In genomic region chr20:50112512-50113419, GRCh38 we compare ENCODE assay signal across 1 cellular context.
TF ChIP-seq lines count a peak whose summit lies in the region.

Gene UBE2V1 (minus strand): TSS chr20:50113150. CDS start chr20:50113128, 22 bp downstream.

TF ChIP-seq in HepG2, 621 proteins besides CTCF, POLR2A, EP300 and RAD21 (continued from another document and continues in another):
- peak; percentile 82 for TF ChIP-seq HINFP (CRISPR knock-in tag; IDR thresholded peaks at IDR 0.05; ENCODE audit: low read depth)
- no peak for TF ChIP-seq ZNF326 (CRISPR knock-in tag; IDR thresholded peaks at IDR 0.05; ENCODE audit: borderline replicate concordance)
- TF ChIP-seq ONECUT2 (CRISPR knock-in tag; IDR thresholded peaks at IDR 0.05) = no peak
- peak; percentile 11; the same call in 1 of the 2 replicates for TF ChIP-seq MAFF (IDR thresholded peaks at IDR 0.05; ENCODE audit: low read depth, low read length)
- no peak for TF ChIP-seq MED13 (CRISPR knock-in tag; IDR thresholded peaks at IDR 0.05)
- no peak for TF ChIP-seq ZBTB8A (CRISPR knock-in tag; IDR thresholded peaks at IDR 0.05; ENCODE audit: borderline replicate concordance, low read depth)
- TF ChIP-seq NPAS2 (CRISPR knock-in tag; IDR thresholded peaks at IDR 0.05; ENCODE audit: borderline replicate concordance) = no peak
- no peak for TF ChIP-seq MAFG (CRISPR knock-in tag; IDR thresholded peaks at IDR 0.05)
- 0 out of 2 replicates have a peak, but pooled peaks have one; percentile 7 for TF ChIP-seq TFDP1 (CRISPR knock-in tag; IDR thresholded peaks at IDR 0.05; ENCODE audit: borderline replicate concordance)
- no peak; the same call in 1 of the 2 replicates for TF ChIP-seq ZNF232 (CRISPR knock-in tag; IDR thresholded peaks at IDR 0.05; ENCODE audit: borderline replicate concordance)
- TF ChIP-seq ZNF432 (CRISPR knock-in tag; IDR thresholded peaks at IDR 0.05; ENCODE audit: borderline replicate concordance) = no peak
- no peak; the same call in 1 of the 2 replicates for TF ChIP-seq RNF2 (conservative IDR thresholded peaks at IDR 0.05; ENCODE audit: low read depth)
- no peak for TF ChIP-seq ZNF703 (CRISPR knock-in tag; IDR thresholded peaks at IDR 0.05; ENCODE audit: borderline replicate concordance)
- peak; percentile 94 for TF ChIP-seq SAP130 (CRISPR knock-in tag; IDR thresholded peaks at IDR 0.05; ENCODE audit: low read depth)
- TF ChIP-seq ISL2 (CRISPR knock-in tag; IDR thresholded peaks at IDR 0.05) = peak; percentile 46; the same call in 1 of the 2 replicates
- TF ChIP-seq ZFP62 (CRISPR knock-in tag; IDR thresholded peaks at IDR 0.05) = no peak
- TF ChIP-seq RERE (CRISPR knock-in tag; IDR thresholded peaks at IDR 0.05; ENCODE audit: low read depth) = 0 out of 2 replicates have a peak, but pooled peaks have one; percentile 45
- TF ChIP-seq GATA4 (IDR thresholded peaks at IDR 0.05; ENCODE audit: borderline replicate concordance, low read depth) = peak; percentile 89
- TF ChIP-seq NFKB2 (CRISPR knock-in tag; IDR thresholded peaks at IDR 0.05; ENCODE audit: borderline replicate concordance) = peak; percentile 95
- no peak for TF ChIP-seq ZBTB49 (CRISPR knock-in tag; IDR thresholded peaks at IDR 0.05; ENCODE audit: borderline replicate concordance)
- TF ChIP-seq TEAD3 (CRISPR knock-in tag; optimal IDR thresholded peaks at IDR 0.05; ENCODE audit: borderline replicate concordance) = no peak
- TF ChIP-seq NR2F1 (CRISPR knock-in tag; IDR thresholded peaks at IDR 0.05) = no peak; a peak in 1 of 4 replicates
- peak; percentile 91; the same call in 1 of the 2 replicates for TF ChIP-seq NR0B2 (CRISPR knock-in tag; IDR thresholded peaks at IDR 0.05)
- peak; percentile 97 for TF ChIP-seq YY1 (IDR thresholded peaks at IDR 0.05; ENCODE audit: insufficient read depth, insufficient replicate concordance, low read depth, low read length)
- TF ChIP-seq MYPOP (CRISPR knock-in tag; IDR thresholded peaks at IDR 0.05) = no peak
- peak; percentile 61; the same call in 1 of the 2 replicates for TF ChIP-seq ZNF441 (CRISPR knock-in tag; IDR thresholded peaks at IDR 0.05; ENCODE audit: borderline replicate concordance)
- TF ChIP-seq AGO2 (optimal IDR thresholded peaks at IDR 0.05; ENCODE audit: low read depth, low read length) = peak; percentile 88
- TF ChIP-seq NR2F6 (IDR thresholded peaks at IDR 0.05) = peak; percentile 41
- TF ChIP-seq NR2F6 (CRISPR knock-in tag; IDR thresholded peaks at IDR 0.05) = no peak
- peak; percentile 77; the same call in 1 of the 2 replicates for TF ChIP-seq ZGPAT (CRISPR knock-in tag; IDR thresholded peaks at IDR 0.05)
- TF ChIP-seq RBFOX2 (IDR thresholded peaks at IDR 0.05; ENCODE audit: low read depth, low read length) = peak; percentile 99
- TF ChIP-seq ZUFSP (CRISPR knock-in tag; IDR thresholded peaks at IDR 0.05; ENCODE audit: borderline replicate concordance) = 0 out of 2 replicates have a peak, but pooled peaks have one; percentile 86
- TF ChIP-seq MNT (IDR thresholded peaks at IDR 0.05) = no peak
- TF ChIP-seq MEIS1 (CRISPR knock-in tag; IDR thresholded peaks at IDR 0.05; ENCODE audit: borderline replicate concordance) = peak; percentile 73
- TF ChIP-seq ZBTB7B (CRISPR knock-in tag; IDR thresholded peaks at IDR 0.05) = 0 out of 2 replicates have a peak, but pooled peaks have one; percentile 17
- TF ChIP-seq SMC3 (IDR thresholded peaks at IDR 0.05; ENCODE audit: low read length) = peak; percentile 16; the same call in 1 of the 2 replicates
- no peak for TF ChIP-seq SETDB1 (CRISPR knock-in tag; IDR thresholded peaks at IDR 0.05; ENCODE audit: borderline replicate concordance)
- TF ChIP-seq RFX1 (IDR thresholded peaks at IDR 0.05) = no peak
- peak; percentile 84; the same call in 1 of the 2 replicates for TF ChIP-seq KLF6 (CRISPR knock-in tag; IDR thresholded peaks at IDR 0.05)
- no peak for TF ChIP-seq ZBTB39 (CRISPR knock-in tag; IDR thresholded peaks at IDR 0.05)
